26 cellular contexts compared by ENCODE assay signal in genomic region chr16:24514096-24514495, GRCh38.
"Had no signal": no experiment of that assay in that cellular context is flagged by ENCODE, and none has a peak within 500 bp of the region (broad histone marks: within the 10 kb centered on the region; RNA-seq: fewer than 3 reads in every experiment).

No MANE protein-coding gene starts in this region.

- H3K36me3 ChIP-seq: ascending aorta, cardiac muscle cell had no signal

- H3K4me3 ChIP-seq: ascending aorta, cardiac muscle cell had no signal

- H3K9me3 ChIP-seq: ascending aorta had no signal

- ATAC-seq: activated CD4-positive, alpha-beta T cell treated with anti-CD3 and anti-CD28 coated beads for 36 hours; activated CD8-positive, alpha-beta memory T cell treated with anti-CD3 and anti-CD28 coated beads, Interleukin-2, amount 10 ng/mL, durations not matched to agents 7 days and 5 days; activated CD8-positive, alpha-beta T cell treated with anti-CD3 and anti-CD28 coated beads, Interleukin-2, amount 10 ng/mL, durations not matched to agents 7 days and 5 days; activated naive CD8-positive, alpha-beta T cell treated with anti-CD3 and anti-CD28 coated beads, Interleukin-2, amount 50 U/mL, for 24 hours had no signal

- DNase-seq: activated B cell treated with CpG ODN at 0.5 μM for 24 hours; activated CD4-positive, alpha-beta memory T cell treated with anti-CD3 and anti-CD28 coated beads, Interleukin-2, amount 10 ng/mL, durations not matched to agents 7 days and 5 days; activated CD4-positive, alpha-beta T cell treated with anti-CD3 and anti-CD28 coated beads for 1 hour; activated CD4-positive, alpha-beta T cell treated with anti-CD3 and anti-CD28 coated beads for 36 hours; activated CD4-positive, alpha-beta T cell treated with anti-CD3 and anti-CD28 coated beads for 48 hours; activated CD4-positive, alpha-beta T cell treated with anti-CD3 and anti-CD28 coated beads, Interleukin-2, amount 10 ng/mL, durations not matched to agents 7 days and 5 days; activated CD4-positive, alpha-beta T cell treated with anti-CD3 and anti-CD28 coated beads, Interleukin-2, amount 50 U/mL, for 48 hours; activated CD8-positive, alpha-beta memory T cell treated with anti-CD3 and anti-CD28 coated beads for 24 hours; activated CD8-positive, alpha-beta memory T cell treated with anti-CD3 and anti-CD28 coated beads, Interleukin-2, amount 10 ng/mL, durations not matched to agents 7 days and 5 days; activated CD8-positive, alpha-beta memory T cell treated with anti-CD3 and anti-CD28 coated beads, Interleukin-2, amount 50 U/mL, for 48 hours; activated CD8-positive, alpha-beta T cell treated with anti-CD3 and anti-CD28 coated beads, Interleukin-2, amount 10 ng/mL, durations not matched to agents 7 days and 5 days; activated effector memory CD4-positive, alpha-beta T cell treated with Interleukin-2 at 50 U/mL for 16 hours; activated gamma-delta T cell; activated naive CD4-positive, alpha-beta T cell treated with anti-CD3 and anti-CD28 coated beads, Interleukin-2, amount 10 ng/mL, durations not matched to agents 7 days and 5 days; activated naive CD4-positive, alpha-beta T cell treated with Interleukin-2 at 50 U/mL for 16 hours; activated naive CD8-positive, alpha-beta T cell treated with anti-CD3 and anti-CD28 coated beads, Interleukin-2, amount 10 ng/mL, durations not matched to agents 7 days and 5 days; activated naive CD8-positive, alpha-beta T cell treated with anti-CD3 and anti-CD28 coated beads, Interleukin-2, amount 50 U/mL, for 24 hours; activated T-cell treated with anti-CD3 and anti-CD28 coated beads, Interleukin-2, amount 50 U/mL, for 24 hours; activated T-cell treated with anti-CD3 and anti-CD28 coated beads, Interleukin-2, amount 50 U/mL, for 48 hours; anterior cingulate cortex; T-helper 1 cell; T-helper 2 cell; T-helper 9 cell had no signal

- H3K27me3 ChIP-seq: ascending aorta, cardiac muscle cell had no signal

- H3K27ac ChIP-seq: ascending aorta, cardiac muscle cell, VCaP had no signal
